In the genomic region with DNA sequence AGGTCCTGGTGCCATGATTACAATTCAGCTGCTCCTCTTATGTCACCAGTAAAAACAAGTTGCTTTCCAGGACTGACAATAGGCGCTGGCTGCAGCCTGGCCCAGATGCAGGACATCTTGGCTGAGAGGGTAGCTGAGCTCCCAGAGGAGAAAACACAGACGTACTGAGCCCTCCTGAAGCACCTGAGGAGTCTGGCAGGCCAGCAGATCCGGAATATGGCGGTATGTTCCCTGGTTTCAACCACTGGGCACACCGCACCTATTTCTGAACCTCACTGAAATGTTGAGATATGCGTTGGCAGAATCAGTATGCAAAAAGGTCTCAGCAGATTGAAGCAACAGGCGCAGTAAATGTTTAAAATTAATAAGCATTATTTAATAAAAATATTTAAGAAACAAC, we compare ENCODE assay signal across 16 cellular contexts.
DNase-seq lines count a peak whose midpoint lies in the region; ATAC-seq, FAIRE-seq and TF ChIP-seq lines count a peak whose summit lies in the region.
"Had no signal": no experiment of that assay in that cellular context is flagged by ENCODE, and none has a peak within 500 bp of the region (broad histone marks: within the 10 kb centered on the region; RNA-seq: fewer than 3 reads in every experiment).

No MANE protein-coding gene starts in this region.

- H2BK15ac ChIP-seq in H1 (ENCODE audit: low read length): no peak overlapping the region

- H3K27me3 ChIP-seq in H1 (replicated peaks in 1 of 4; ENCODE audit: control insufficient read depth in 3 of 4, extremely low read depth in 1 of 4, insufficient read depth in 3 of 4, low read length in 3 of 4) (no peaks in the 10 kb centered on the region), body of pancreas (no peaks in the 10 kb centered on the region)
- no peaks in the 10 kb centered on the region for H3K27me3 ChIP-seq in CD8-positive, alpha-beta memory T cell (ENCODE audit: insufficient read depth, low read length, poor library complexity, severe bottlenecking)

- no peaks in the 10 kb centered on the region for H3K23me2 ChIP-seq in H1 (ENCODE audit: low read depth, low read length)

- H3K36me3 ChIP-seq in H1 (ENCODE audit: control insufficient read depth in 2 of 4, insufficient read depth in 4 of 4, low read length in 3 of 4): no peaks in the 10 kb centered on the region
- no peaks in the 10 kb centered on the region for H3K36me3 ChIP-seq in CD8-positive, alpha-beta memory T cell (ENCODE audit: insufficient read depth, low read length)
- H3K36me3 ChIP-seq in body of pancreas (replicated peaks in 1 of 2; ENCODE audit: insufficient read depth in 1 of 2, low read depth in 2 of 2): no peaks in the 10 kb centered on the region

- H4K8ac ChIP-seq in H1 (ENCODE audit: extremely low read depth, insufficient read depth, low read length): no peak overlapping the region; the same call in 1 of the 2 replicates

- TF ChIP-seq POLR2A in H1 (IDR thresholded peaks at IDR 0.05; ENCODE audit: control extremely low read depth in 1 of 2, low read depth in 2 of 2, low read length in 2 of 2) (no peak), body of pancreas (IDR thresholded peaks at IDR 0.05) (no peak)

- H4K91ac ChIP-seq in H1 (replicated peaks; ENCODE audit: insufficient read length, low read length): no peak overlapping the region

- no peak for TF ChIP-seq RAD21 in H1 (IDR thresholded peaks at IDR 0.05 in 1 of 2, conservative IDR thresholded peaks at IDR 0.05 in 1 of 2; ENCODE audit: low read depth in 2 of 2, low read length in 2 of 2)

- H3K14ac ChIP-seq in H1 (ENCODE audit: insufficient read length): no peak overlapping the region

- no peak overlapping the region for H3K4me2 ChIP-seq in H1 (ENCODE audit: insufficient read depth in 1 of 2, low read depth in 2 of 2, low read length in 2 of 2)

- H2AK5ac ChIP-seq in H1 (ENCODE audit: low read depth, low read length): no peak overlapping the region

- intact Hi-C loops in body of pancreas (cut with DNase I): no loop called here

- no peak for TF ChIP-seq CTCF in H1 (IDR thresholded peaks at IDR 0.05; ENCODE audit: control extremely low read depth in 1 of 3, insufficient read depth in 1 of 3, low read depth in 1 of 3, low read length in 3 of 3)
- no peak for TF ChIP-seq CTCF in body of pancreas (IDR thresholded peaks at IDR 0.05)

- no peaks in the 10 kb centered on the region for H3K36me3 Mint-ChIP-seq in CD8-positive, alpha-beta memory T cell
- H3K36me3 Mint-ChIP-seq: CD4-positive, alpha-beta memory T cell had no signal

- CTCF ChIA-PET in H1 (lab: Charles Lee; ENCODE audit: partially characterized antibody): interaction anchor here (0.7 to 10.2 kb wide), 7 partner anchors 27 to 256 kb away, joined by 3 to 130 read pairs (median 4); no protein-coding TSS in a partner anchor
- CTCF ChIA-PET in CD8-positive, alpha-beta memory T cell (lab: Charles Lee): interaction anchor here (0.7 kb wide), 1 partner anchor 1747 kb away, joined by 4 read pairs; no protein-coding TSS in a partner anchor

- TF ChIP-seq EP300 in H1 (IDR thresholded peaks at IDR 0.05; ENCODE audit: borderline replicate concordance in 1 of 2, low read depth in 2 of 2, low read length in 2 of 2): no peak

- H4K20me1 ChIP-seq in H1 (replicated peaks in 1 of 2; ENCODE audit: control insufficient read depth in 1 of 2, insufficient read depth in 2 of 2, low read length in 2 of 2): no peaks in the 10 kb centered on the region

- no peak overlapping the region for H3K27ac ChIP-seq in H1 (ENCODE audit: low read depth, low read length)
- H3K27ac ChIP-seq in CD8-positive, alpha-beta memory T cell (ENCODE audit: low read depth, low read length): no peak overlapping the region
- no peak overlapping the region for H3K27ac ChIP-seq in body of pancreas
- H3K27ac ChIP-seq: GM23248 had no signal

- peaks cover 0 to 4% (median 0%) of the 10 kb centered on the region in 3 donors for H3K4me1 Mint-ChIP-seq in CD8-positive, alpha-beta memory T cell
- H3K4me1 Mint-ChIP-seq: CD4-positive, alpha-beta memory T cell had no signal

- peak overlapping the region; percentile 6; the same call in 1 of the 2 replicates for H2AFZ ChIP-seq in H1 (ENCODE audit: low read length)
- H2AFZ ChIP-seq: GM23248 had no signal

- 92% methylated on average over 7 of the region's 7 CpGs; no CpG with 5 or more reads in 1 of the 2 experiments for WGBS in H1 (ENCODE audit: extremely low coverage in 1 of 2, insufficient coverage in 1 of 2, insufficient read length in 1 of 2, insufficient replicate concordance in 2 of 2, low coverage in 1 of 2, low lambda C conversion rate in 2 of 2, missing lambda C conversion rate in 1 of 2), 2 experiments
- 73 to 83% methylated on average over 7 of the region's 7 CpGs for WGBS in body of pancreas, 2 donors

- H3K18ac ChIP-seq in H1 (ENCODE audit: extremely low read depth, low read length): no peak overlapping the region

- no peak overlapping the region for H3K9ac ChIP-seq in H1 (replicated peaks in 1 of 4; ENCODE audit: extremely low read depth in 1 of 4, low read depth in 3 of 4, low read length in 3 of 4)
- H3K9ac ChIP-seq: GM23248 had no signal

- peaks cover 15 to 41% of the 10 kb centered on the region in 2 donors for H3K27me3 Mint-ChIP-seq in CD8-positive, alpha-beta memory T cell

- no peak overlapping the region for H3K4ac ChIP-seq in H1 (replicated peaks; ENCODE audit: insufficient read length, low read depth, low read length)

- H3K4me1 ChIP-seq in H1 (replicated peaks in 1 of 4; ENCODE audit: control insufficient read depth in 3 of 4, insufficient read depth in 4 of 4, low read length in 3 of 4): peaks cover 9 to 20% (median 19%) of the 10 kb centered on the region in 4 experiments; a peak in 5 of 7 replicates
- H3K4me1 ChIP-seq in CD8-positive, alpha-beta memory T cell (ENCODE audit: insufficient read depth, low read length): no peaks in the 10 kb centered on the region
- peaks cover 3% of the 10 kb centered on the region for H3K4me1 ChIP-seq in body of pancreas

- H3K4me3 Mint-ChIP-seq in CD8-positive, alpha-beta memory T cell: no peak overlapping the region
- H3K4me3 Mint-ChIP-seq: CD4-positive, alpha-beta memory T cell; H9 had no signal

- no peak overlapping the region for H3K27ac Mint-ChIP-seq in CD8-positive, alpha-beta memory T cell
- H3K27ac Mint-ChIP-seq: CD4-positive, alpha-beta memory T cell; H9 had no signal

- H3K4me3 ChIP-seq in H1 (ENCODE audit: extremely low read depth in 1 of 4, insufficient read depth in 2 of 4, low read depth in 3 of 4, low read length in 4 of 4) (no peak overlapping the region), body of pancreas (no peak overlapping the region)
- no peak overlapping the region for H3K4me3 ChIP-seq in CD8-positive, alpha-beta memory T cell (ENCODE audit: low read length)
- H3K4me3 ChIP-seq: GM23248 had no signal

- no peaks in the 10 kb centered on the region for H3K9me3 Mint-ChIP-seq in CD8-positive, alpha-beta memory T cell
- H3K9me3 Mint-ChIP-seq: CD4-positive, alpha-beta memory T cell; H9 had no signal

- H2BK20ac ChIP-seq in H1 (ENCODE audit: low read length): peak overlapping the region; percentile 83; the same call in 1 of the 2 replicates

- FAIRE-seq in H1 (lab: Jason Lieb, UNC): no peak
- FAIRE-seq: G401.6, GM12892 had no signal

- ATAC-seq in body of pancreas: no peak
- ATAC-seq: HCT116 had no signal

- POLR2A ChIA-PET in H1 (lab: Charles Lee; ENCODE audit: partially characterized antibody): no interaction called here
- POLR2A ChIA-PET in CD8-positive, alpha-beta memory T cell (lab: Charles Lee): no interaction called here

- H2BK12ac ChIP-seq in H1 (ENCODE audit: low read depth, low read length): no peak overlapping the region

- no peak overlapping the region for H2BK5ac ChIP-seq in H1 (ENCODE audit: low read depth, low read length)

- H3K9me3 ChIP-seq in H1 (ENCODE audit: insufficient read depth in 2 of 2, low read depth in 1 of 2, low read length in 1 of 2) (no peaks in the 10 kb centered on the region), body of pancreas (no peaks in the 10 kb centered on the region)
- H3K9me3 ChIP-seq in CD8-positive, alpha-beta memory T cell (ENCODE audit: low read length): no peaks in the 10 kb centered on the region
- H3K9me3 ChIP-seq: Caco-2 had no signal

- H2BK120ac ChIP-seq in H1 (replicated peaks; ENCODE audit: low read depth, low read length): no peak overlapping the region

- H3K79me1 ChIP-seq in H1 (ENCODE audit: low read depth, low read length): no peaks in the 10 kb centered on the region

- no peak overlapping the region for H3K56ac ChIP-seq in H1 (replicated peaks; ENCODE audit: insufficient read length, low read depth, low read length)

- DNase-seq in H1 (ENCODE audit: low read depth in 1 of 2, low spot score in 2 of 2) (no peak), medulla oblongata (ENCODE audit: extremely low spot score) (peak; percentile 14), putamen (ENCODE audit: low spot score) (peak; percentile 10), hippocampal formation (lab: John Stamatoyannopoulos, UW) (no peak), body of pancreas (no peak)
- DNase-seq in CD8-positive, alpha-beta memory T cell: no peak
- DNase-seq: C1 segment of cervical spinal cord; Caco-2; CD4-positive, alpha-beta memory T cell; DMS153; DND-41; GM23248; H9 had no signal

- no peak overlapping the region for H3K23ac ChIP-seq in H1 (ENCODE audit: insufficient read length)

- no peak overlapping the region for H4K5ac ChIP-seq in H1 (ENCODE audit: insufficient read length, low read depth, low read length)

- H3K79me2 ChIP-seq in H1 (ENCODE audit: control insufficient read depth in 1 of 2, insufficient read depth in 2 of 2, low read length in 2 of 2): no peaks in the 10 kb centered on the region

TF ChIP-seq in H1, 55 proteins besides CTCF, POLR2A, EP300 and RAD21 (continues in another document):
- no peak for TF ChIP-seq EZH2 (IDR thresholded peaks at IDR 0.05; ENCODE audit: low read depth, low read length, severe bottlenecking)
- TF ChIP-seq SP1 (IDR thresholded peaks at IDR 0.05; ENCODE audit: low read depth, low read length): no peak
- TF ChIP-seq RNF2 (IDR thresholded peaks at IDR 0.05; ENCODE audit: borderline replicate concordance, low read depth, low read length, missing control alignments, poor library complexity, severe bottlenecking): no peak
- TF ChIP-seq SAP30 (IDR thresholded peaks at IDR 0.05; ENCODE audit: insufficient read depth, insufficient replicate concordance, low read length): no peak
- TF ChIP-seq CTBP2 (IDR thresholded peaks at IDR 0.05; ENCODE audit: borderline replicate concordance, insufficient read depth, insufficient read length, low read length): no peak
- no peak for TF ChIP-seq KDM1A (IDR thresholded peaks at IDR 0.05; ENCODE audit: borderline replicate concordance, low read length)
- TF ChIP-seq NANOG (IDR thresholded peaks at IDR 0.05; ENCODE audit: insufficient read depth, low read depth, low read length, poor library complexity, severe bottlenecking): no peak
- no peak for TF ChIP-seq GTF2F1 (IDR thresholded peaks at IDR 0.05; ENCODE audit: borderline replicate concordance, low read depth, low read length)

Comparison
In these comparisons a context has a peak if more than half of its experiments do, and no peak if none do; other contexts are left out.
1. DNase-seq: peak in medulla oblongata (single experiment) and putamen (single experiment); none in H1 (0 of 2), hippocampal formation (0 of 2), CD8-positive, alpha-beta memory T cell (0 of 5) and body of pancreas (0 of 4).